In genomic region chr12:57016348-57016747, GRCh38 we compare ENCODE assay signal across 26 cellular contexts. TPM values are rescaled to one million over a fixed set of nuclear protein-coding genes. Genes with fewer than 3 reads are reported as not detected.
DNase-seq lines count a peak whose midpoint lies in the region; ATAC-seq, FAIRE-seq and TF ChIP-seq lines count a peak whose summit lies in the region.
"Had no signal": no experiment of that assay in that cellular context is flagged by ENCODE, and none has a peak within 500 bp of the region (broad histone marks: within the 10 kb centered on the region; RNA-seq: fewer than 3 reads in every experiment).

TAC3 (minus strand) TSS chr12:57016529; CDS start chr12:57015797, 732 bp downstream.

- in situ Hi-C loops in K562 (cut with MboI): loop anchor here (5.0 kb wide), 1 partner anchor 161 kb away; no protein-coding TSS in a partner anchor

- TF ChIP-seq EP300 in K562 (IDR thresholded peaks at IDR 0.05; ENCODE audit: low read length): no peak

- DNase-seq in BE2C (peak; percentile 69), K562 (ENCODE audit: extremely low read depth in 1 of 4, low spot score in 3 of 4) (peak; percentile 60 to 79 (median 70)), iPS-NIHi7 (ENCODE audit: extremely low spot score) (peak; percentile 64), NCI-H1417 treated with DMSO at 0.1 percent for 48 hours (lab: John Stamatoyannopoulos, UW) (no peak), NCI-H748 treated with DMSO at 0.1 percent for 48 hours (lab: John Stamatoyannopoulos, UW) (no peak)
- no peak for DNase-seq in NK-92 treated with Interleukin-12 subunit alpha and Interleukin-12 subunit beta, amount 100 ng/mL, for 24 hours (lab: John Stamatoyannopoulos, UW)
- DNase-seq: activated CD4-positive, alpha-beta T cell treated with anti-CD3 and anti-CD28 coated beads for 4 hours; activated naive CD8-positive, alpha-beta T cell treated with anti-CD3 and anti-CD28 coated beads for 36 hours; DMS79 treated with DMSO at 0.1 percent for 48 hours; dorsolateral prefrontal cortex; hypothalamus; MG63; naive thymus-derived CD8-positive, alpha-beta T cell; NCI-H1694; pancreas; stomach; transverse colon had no signal

- H3K27me3 ChIP-seq in BE2C (no peaks in the 10 kb centered on the region), HUES6 (ENCODE audit: control insufficient read depth, insufficient read depth, low read length) (no peaks in the 10 kb centered on the region), K562 (ENCODE audit: control insufficient read depth in 2 of 2, insufficient read depth in 2 of 2, low read length in 2 of 2) (peaks cover 2 to 20% of the 10 kb centered on the region in 2 experiments)
- H3K27me3 ChIP-seq: BLaER1 treated with 17β-estradiol and CSF1 and Interleukin-3, amounts not matched to agents 10 nM and 100 nM; pancreas; right atrium auricular region; transverse colon had no signal

- 3% methylated on average over 5 of the region's 6 CpGs for WGBS in K562 (ENCODE audit: insufficient coverage, low coverage, missing lambda C conversion rate)

- TF ChIP-seq POLR2A in K562 (conservative IDR thresholded peaks at IDR 0.05): no peak

- no peaks in the 10 kb centered on the region for H3K36me3 ChIP-seq in BE2C
- no peaks in the 10 kb centered on the region for H3K36me3 ChIP-seq in HUES6 (ENCODE audit: control insufficient read depth, insufficient read depth, low read length)
- H3K36me3 ChIP-seq in K562 (ENCODE audit: control insufficient read depth, insufficient read depth, low read length): no peaks in the 10 kb centered on the region
- H3K36me3 ChIP-seq: BLaER1 treated with 17β-estradiol and CSF1 and Interleukin-3, amounts not matched to agents 10 nM and 100 nM; MG63; pancreas; right atrium auricular region; stomach; transverse colon had no signal

- H4K20me1 ChIP-seq in K562 (replicated peaks; ENCODE audit: control insufficient read depth, insufficient read depth, low read length): no peaks in the 10 kb centered on the region
- H4K20me1 ChIP-seq: BLaER1 treated with 17β-estradiol and CSF1 and Interleukin-3, amounts not matched to agents 10 nM and 100 nM had no signal

- H3K79me2 ChIP-seq in K562 (ENCODE audit: control insufficient read depth, insufficient read depth, low read length): no peaks in the 10 kb centered on the region

- no peaks in the 10 kb centered on the region for H3K9me1 ChIP-seq in K562 (ENCODE audit: control insufficient read depth, insufficient read depth, low read length)

- CTCF ChIA-PET in K562 (lab: Yijun Ruan, JAX; ENCODE audit: low intra/inter-chr PET ratio): no interaction called here

- H2AFZ ChIP-seq in K562 (ENCODE audit: low read depth, low read length): peak within 1 kb of the TSS; percentile 79

- TF ChIP-seq CTCF in BE2C (IDR thresholded peaks at IDR 0.05; ENCODE audit: low read depth, low read length): no peak
- TF ChIP-seq CTCF in K562 (IDR thresholded peaks at IDR 0.05 in 2 of 3, conservative IDR thresholded peaks at IDR 0.05 in 1 of 3; ENCODE audit: insufficient read depth in 2 of 3, low read depth in 1 of 3, low read length in 3 of 3): no peak

- peak; percentile 86 for FAIRE-seq in K562 (lab: Jason Lieb, UNC)
- FAIRE-seq: astrocyte, frontal cortex, GM19239, pancreas had no signal

- BruUV-seq in K562 (replicated peaks; lab: Mats Ljungman, UMichigan): no TSS peak

- intact Hi-C loops in K562 (cut with micrococcal nuclease): no loop called here

- peak within 1 kb of the TSS; percentile 19; the same call in 1 of the 2 replicates for H3K4me3 ChIP-seq in BE2C (ENCODE audit: low read depth, low read length)
- peak within 1 kb of the TSS; percentile 42 for H3K4me3 ChIP-seq in HUES6 (ENCODE audit: low read depth, low read length)
- H3K4me3 ChIP-seq in K562: no peak within 1 kb of the TSS
- H3K4me3 ChIP-seq: BLaER1 treated with 17β-estradiol and CSF1 and Interleukin-3, amounts not matched to agents 10 nM and 100 nM; MG63; pancreas; right atrium auricular region; stomach; transverse colon had no signal

- POLR2A ChIA-PET in K562 (lab: Yijun Ruan, JAX): interaction anchor here (0.7 to 2.8 kb wide), 5 partner anchors 9 to 61 kb away, joined by 3 to 9 read pairs (median 3); no protein-coding TSS in a partner anchor

- H3K4me2 ChIP-seq in K562 (ENCODE audit: insufficient read depth, low read length): peak within 1 kb of the TSS; percentile 59
- H3K4me2 ChIP-seq: BLaER1 treated with 17β-estradiol and CSF1 and Interleukin-3, amounts not matched to agents 10 nM and 100 nM had no signal

- H3K9me3 ChIP-seq in BE2C (no peaks in the 10 kb centered on the region), HUES6 (ENCODE audit: control insufficient read depth, insufficient read depth, low read depth, low read length) (no peaks in the 10 kb centered on the region), K562 (replicated peaks; ENCODE audit: control insufficient read depth, insufficient read depth, low read depth, low read length) (no peaks in the 10 kb centered on the region)
- H3K9me3 ChIP-seq: BLaER1 treated with 17β-estradiol and CSF1 and Interleukin-3, amounts not matched to agents 10 nM and 100 nM; Caco-2; MG63; pancreas; right atrium auricular region; stomach; transverse colon had no signal

- H3K9ac ChIP-seq in HUES6 (ENCODE audit: low read length): no peak within 1 kb of the TSS
- peak within 1 kb of the TSS in 1 of 2 experiments; percentile 77; a peak in 2 of 4 replicates for H3K9ac ChIP-seq in K562 (ENCODE audit: insufficient read depth in 1 of 2, low read depth in 2 of 2, low read length in 2 of 2)
- H3K9ac ChIP-seq: BLaER1 treated with 17β-estradiol and CSF1 and Interleukin-3, amounts not matched to agents 10 nM and 100 nM had no signal

- ATAC-seq in K562 (peak; percentile 92), HG03520 (IDR thresholded peaks at IDR 0.05; ENCODE audit: unreplicated experiment) (no peak)
- ATAC-seq: naive thymus-derived CD8-positive, alpha-beta T cell; pancreas had no signal

- TF ChIP-seq RAD21 in K562 (CRISPR knock-in tag; conservative IDR thresholded peaks at IDR 0.05 in 1 of 2, IDR thresholded peaks at IDR 0.05 in 1 of 2): no peak

- no peak within 1 kb of the TSS for H3K27ac ChIP-seq in HUES6 (ENCODE audit: low read depth, low read length)
- H3K27ac ChIP-seq in K562 (ENCODE audit: extremely low read depth, low read depth, low read length): no peak within 1 kb of the TSS
- H3K27ac ChIP-seq: BLaER1 treated with 17β-estradiol and CSF1 and Interleukin-3, amounts not matched to agents 10 nM and 100 nM; dorsolateral prefrontal cortex; pancreas; right atrium auricular region; stomach; transverse colon had no signal

- no peaks in the 10 kb centered on the region for H3K4me1 ChIP-seq in BE2C
- H3K4me1 ChIP-seq in HUES6 (ENCODE audit: control insufficient read depth, insufficient read depth, low read length): peaks cover 4% of the 10 kb centered on the region
- H3K4me1 ChIP-seq in K562 (replicated peaks in 1 of 2; ENCODE audit: control insufficient read depth in 2 of 2, insufficient read depth in 2 of 2, low read length in 2 of 2): peaks cover 6 to 9% of the 10 kb centered on the region in 2 experiments; a peak in 4 of 5 replicates
- H3K4me1 ChIP-seq: pancreas, right atrium auricular region, stomach had no signal

TF ChIP-seq in K562, 482 proteins besides CTCF, POLR2A, EP300 and RAD21 (continues in another document):
- TF ChIP-seq ZNF778 (CRISPR knock-in tag; IDR thresholded peaks at IDR 0.05): no peak
- peak; percentile 42; the same call in 1 of the 2 replicates for TF ChIP-seq ZBTB7A (IDR thresholded peaks at IDR 0.05; ENCODE audit: borderline replicate concordance, control insufficient read depth, low read depth, low read length)
- no peak for TF ChIP-seq TCF3 (CRISPR knock-in tag; IDR thresholded peaks at IDR 0.05)
- TF ChIP-seq DACH1 (IDR thresholded peaks at IDR 0.05; ENCODE audit: partially characterized antibody): no peak
- TF ChIP-seq PTBP1 (IDR thresholded peaks at IDR 0.05; ENCODE audit: low read depth, low read length): no peak
- peak; percentile 57; the same call in 1 of the 2 replicates for TF ChIP-seq PKNOX1 (IDR thresholded peaks at IDR 0.05)
- TF ChIP-seq NR3C1 (CRISPR knock-in tag; IDR thresholded peaks at IDR 0.05): no peak

RNA-seq across cellular contexts. Expression of gene TAC3, which starts in this region (rescaled TPM):
- polyA plus RNA-seq in BE2C (2012; ENCODE audit: insufficient read depth, insufficient read length, low read depth): 1.8 TPM
- 0.92 and 1.2 TPM in 2 replicates for total RNA-seq in K562 (2011; cell fraction: chromatin; rRNA removed; ENCODE audit: low replicate concordance)
- 1.3 and 2.3 TPM in 2 replicates for total RNA-seq in K562 (2011; cell fraction: nucleolus; rRNA removed)
- total RNA-seq in K562 (2011; cell fraction: nucleoplasm; rRNA removed): 1.8 and 2.0 TPM in 2 replicates
- total RNA-seq in K562 (2014; rRNA removed) (0.64 and 1.9 TPM in 2 replicates), K562 (2014; rRNA removed; fragmentation: Illumina TruSeq; extraction: Trizol) (0.76 and 1.1 TPM in 2 replicates), K562 (2015; rRNA removed; fragmentation: Illumina TruSeq; extraction: Trizol) (1.4 and 1.8 TPM in 2 replicates), K562 (2021) (0.29 and 1.7 TPM in 2 replicates)
- polyA plus RNA-seq in K562 (2011; rRNA removed) (0.87 and 2.8 TPM in 2 replicates), K562 (2014; fragmentation: Illumina TruSeq; extraction: Trizol) (2.0 and 2.7 TPM in 2 replicates), K562 (2014; fragmentation: Nextera tagmentation; extraction: Ambion mirVana) (1 to 10 TPM; 2.4 to 2.6 TPM), K562 (2014; rRNA removed) (1.2 and 1.6 TPM in 2 replicates)
- 1.5 and 3.6 TPM in 2 replicates for polyA plus RNA-seq in K562 (2011; cell fraction: cytosol; rRNA removed)
- polyA plus RNA-seq in K562 (2011; cell fraction: nucleus; rRNA removed): 0.38 and 0.98 TPM in 2 replicates
- 2.9 and 3.1 TPM in 2 replicates for polyA plus RNA-seq in K562 (2012)
- 0.39 and 1.1 TPM in 2 replicates for polyA minus RNA-seq in K562 (2011; rRNA and poly(A)+ RNA removed)
- polyA minus RNA-seq in K562 (2011; cell fraction: cytosol; rRNA and poly(A)+ RNA removed): 0.95 TPM in 1 of 2 replicates, not detected in the other
- polyA minus RNA-seq in K562 (2011; cell fraction: nucleus; rRNA and poly(A)+ RNA removed): not detected in 2 replicates
- total RNA-seq: epithelial cell of proximal tubule; naive thymus-derived CD8-positive, alpha-beta T cell; pancreas; right atrium auricular region had no signal
- polyA plus RNA-seq: naive thymus-derived CD8-positive, alpha-beta T cell had no signal

Comparison
In these comparisons a context has a peak if more than half of its experiments do, and no peak if none do; other contexts are left out.
1. DNase-seq: peak in BE2C (single experiment), K562 (4 of 4) and iPS-NIHi7 (single experiment); none in NK-92 treated with Interleukin-12 subunit alpha and Interleukin-12 subunit beta, amount 100 ng/mL, for 24 hours (single experiment), NCI-H1417 treated with DMSO at 0.1 percent for 48 hours (single experiment) and NCI-H748 treated with DMSO at 0.1 percent for 48 hours (single experiment).